ENCODE assay signal across 2 cellular contexts in the genomic region with DNA sequence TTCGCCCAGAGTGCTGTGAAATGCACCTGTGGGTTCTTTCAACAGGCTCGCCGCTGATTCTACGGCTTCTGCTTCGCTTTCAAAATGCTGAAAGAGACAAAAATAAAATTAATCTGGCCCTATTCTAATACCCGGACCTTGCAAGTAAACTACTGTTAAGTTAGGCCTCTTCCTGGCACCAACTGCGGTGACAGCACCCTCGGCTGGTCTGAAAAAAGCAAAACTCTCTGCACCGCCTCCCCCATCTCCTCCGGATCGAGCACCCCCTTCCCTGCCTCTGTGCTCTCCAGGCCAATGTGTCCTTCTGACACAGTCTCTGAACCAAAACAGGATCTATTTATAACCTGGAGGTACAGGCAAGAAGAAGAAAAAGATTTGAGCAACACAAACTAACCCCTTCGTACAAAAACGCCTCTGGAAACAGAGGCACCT.
TF ChIP-seq lines count a peak whose summit lies in the region.

No MANE protein-coding gene starts in this region.

TF ChIP-seq in HEK293T, 16 proteins besides CTCF, POLR2A, EP300 and RAD21:
- TF ChIP-seq HDGF (IDR thresholded peaks at IDR 0.05; ENCODE audit: borderline replicate concordance) (no peak), NFRKB (IDR thresholded peaks at IDR 0.05) (no peak), FOXM1 (IDR thresholded peaks at IDR 0.05; ENCODE audit: borderline replicate concordance) (no peak), LEF1 (IDR thresholded peaks at IDR 0.05; ENCODE audit: borderline replicate concordance) (no peak), TARDBP (IDR thresholded peaks at IDR 0.05) (no peak), ZNF384 (IDR thresholded peaks at IDR 0.05) (no peak), CTBP1 (IDR thresholded peaks at IDR 0.05; ENCODE audit: borderline replicate concordance) (no peak), FOXK2 (IDR thresholded peaks at IDR 0.05) (no peak), SP1 (IDR thresholded peaks at IDR 0.05) (no peak), ARNT (IDR thresholded peaks at IDR 0.05) (no peak), ELF4 (IDR thresholded peaks at IDR 0.05) (no peak), L3MBTL2 (conservative IDR thresholded peaks at IDR 0.05) (no peak), FOXA1 (IDR thresholded peaks at IDR 0.05) (no peak), PKNOX1 (IDR thresholded peaks at IDR 0.05) (no peak), SUZ12 (IDR thresholded peaks at IDR 0.05) (no peak), BHLHE40 (IDR thresholded peaks at IDR 0.05; ENCODE audit: borderline replicate concordance) (no peak)
TF ChIP-seq in HEK293T: peak in this region for 0.

TF ChIP-seq in H1, 55 proteins besides CTCF, POLR2A, EP300 and RAD21:
- no peak for TF ChIP-seq PHF8 (conservative IDR thresholded peaks at IDR 0.05; ENCODE audit: low read depth, low read length)
- peak in 1 of 2 experiments; percentile 19; a peak in 1 of 4 replicates for TF ChIP-seq SIN3A (conservative IDR thresholded peaks at IDR 0.05 in 1 of 2, IDR thresholded peaks at IDR 0.05 in 1 of 2; ENCODE audit: low read depth in 1 of 2, low read length in 2 of 2)
- TF ChIP-seq GABPA (IDR thresholded peaks at IDR 0.05; ENCODE audit: borderline replicate concordance, insufficient read depth, low read length) = no peak
- no peak for TF ChIP-seq TBP (IDR thresholded peaks at IDR 0.05; ENCODE audit: low read depth, low read length)
- peak; percentile 46 for TF ChIP-seq SAP30 (IDR thresholded peaks at IDR 0.05; ENCODE audit: insufficient read depth, insufficient replicate concordance, low read length)
- no peak for TF ChIP-seq RBBP5 (IDR thresholded peaks at IDR 0.05; ENCODE audit: borderline replicate concordance, low read depth, low read length)
- no peak for TF ChIP-seq SUZ12 (IDR thresholded peaks at IDR 0.05; ENCODE audit: low read length)
- TF ChIP-seq TEAD4 (IDR thresholded peaks at IDR 0.05; ENCODE audit: low read depth, low read length) = no peak
- TF ChIP-seq, protein P1, sequence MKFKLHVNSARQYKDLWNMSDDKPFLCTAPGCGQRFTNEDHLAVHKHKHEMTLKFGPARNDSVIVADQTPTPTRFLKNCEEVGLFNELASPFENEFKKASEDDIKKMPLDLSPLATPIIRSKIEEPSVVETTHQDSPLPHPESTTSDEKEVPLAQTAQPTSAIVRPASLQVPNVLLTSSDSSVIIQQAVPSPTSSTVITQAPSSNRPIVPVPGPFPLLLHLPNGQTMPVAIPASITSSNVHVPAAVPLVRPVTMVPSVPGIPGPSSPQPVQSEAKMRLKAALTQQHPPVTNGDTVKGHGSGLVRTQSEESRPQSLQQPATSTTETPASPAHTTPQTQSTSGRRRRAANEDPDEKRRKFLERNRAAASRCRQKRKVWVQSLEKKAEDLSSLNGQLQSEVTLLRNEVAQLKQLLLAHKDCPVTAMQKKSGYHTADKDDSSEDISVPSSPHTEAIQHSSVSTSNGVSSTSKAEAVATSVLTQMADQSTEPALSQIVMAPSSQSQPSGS (IDR thresholded peaks at IDR 0.05; ENCODE audit: low read length) = no peak
- no peak for TF ChIP-seq EZH2 (IDR thresholded peaks at IDR 0.05; ENCODE audit: low read depth, low read length, severe bottlenecking)
- no peak for TF ChIP-seq CBX8 (IDR thresholded peaks at IDR 0.05; ENCODE audit: borderline replicate concordance, low read depth, low read length)
- TF ChIP-seq KDM5A (IDR thresholded peaks at IDR 0.05; ENCODE audit: low read length) = 0 out of 2 replicates have a peak, but pooled peaks have one; percentile 11
- TF ChIP-seq EGR1 (IDR thresholded peaks at IDR 0.05; ENCODE audit: borderline replicate concordance, low read depth, low read length) = no peak
- no peak for TF ChIP-seq YY1 (IDR thresholded peaks at IDR 0.05; ENCODE audit: low read depth, low read length)
- no peak for TF ChIP-seq SP1 (IDR thresholded peaks at IDR 0.05; ENCODE audit: low read depth, low read length)
- TF ChIP-seq JUND (IDR thresholded peaks at IDR 0.05; ENCODE audit: low read length) = no peak
- TF ChIP-seq ASH2L (IDR thresholded peaks at IDR 0.05; ENCODE audit: low read length) = no peak
- no peak for TF ChIP-seq TCF12 (IDR thresholded peaks at IDR 0.05; ENCODE audit: low read depth, low read length)
- TF ChIP-seq HDAC6 (IDR thresholded peaks at IDR 0.05; ENCODE audit: low read depth, low read length) = no peak
